In the genomic region with DNA sequence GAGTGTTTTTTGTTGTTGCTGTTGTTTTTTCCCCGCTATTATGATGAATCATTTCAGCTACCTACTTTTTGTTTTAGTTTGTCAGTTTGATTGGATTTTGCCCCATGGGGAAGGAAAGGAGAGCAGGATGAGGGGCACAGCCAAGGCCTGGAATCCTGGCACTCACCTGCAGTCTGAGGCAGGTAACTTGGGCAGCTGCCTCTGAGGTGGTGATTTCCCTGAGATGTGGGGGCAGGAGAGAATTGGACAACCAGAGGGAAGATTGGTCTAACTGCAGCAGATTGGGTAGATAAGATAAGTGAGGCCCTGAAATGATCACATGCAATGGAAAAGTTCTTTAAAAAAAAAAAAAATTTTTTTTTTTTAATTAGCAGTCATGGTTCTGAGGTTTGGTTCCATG, we compare ENCODE assay signal across 15 cellular contexts. TPM values are rescaled to one million over a fixed set of nuclear protein-coding genes. Genes with fewer than 3 reads are reported as not detected.
DNase-seq lines count a peak whose midpoint lies in the region; ATAC-seq and TF ChIP-seq lines count a peak whose summit lies in the region.
"Had no signal": no experiment of that assay in that cellular context is flagged by ENCODE, and none has a peak within 500 bp of the region (broad histone marks: within the 10 kb centered on the region; RNA-seq: fewer than 3 reads in every experiment).

No MANE protein-coding gene starts in this region.

- H3K9me3 ChIP-seq in Peyer's patch (no peaks in the 10 kb centered on the region), gastroesophageal sphincter (no peaks in the 10 kb centered on the region)
- H3K9me3 ChIP-seq: body of pancreas had no signal

- peak overlapping the region; percentile 70 for H3K27ac Mint-ChIP-seq in activated CD8-positive, alpha-beta memory T cell treated with anti-CD3 and anti-CD28 coated beads, Interleukin-2, amount 10 ng/mL, durations not matched to agents 7 days and 5 days
- peak overlapping the region; percentile 99 for H3K27ac Mint-ChIP-seq in activated naive CD8-positive, alpha-beta T cell treated with anti-CD3 and anti-CD28 coated beads, Interleukin-2, amount 10 ng/mL, durations not matched to agents 7 days and 5 days
- H3K27ac Mint-ChIP-seq in stimulated activated naive CD8-positive, alpha-beta T cell treated with anti-CD3 and anti-CD28 coated beads, Interleukin-15, amount 100 ng/mL, for 72 hours, result peak overlapping the region; percentile 18 to 45
- H3K27ac Mint-ChIP-seq: WTC11 had no signal

- no peak for TF ChIP-seq EP300 in gastroesophageal sphincter (IDR thresholded peaks at IDR 0.05)

- H3K4me3 ChIP-seq in Peyer's patch (no peak overlapping the region), gastroesophageal sphincter (no peak overlapping the region)
- H3K4me3 ChIP-seq: body of pancreas had no signal

- WGBS in gastroesophageal sphincter (ENCODE audit: low coverage in 1 of 2), 2 donors, result 100% methylated on average over 1 of the region's 1 CpG

- no peaks in the 10 kb centered on the region for H3K27me3 Mint-ChIP-seq in activated CD8-positive, alpha-beta memory T cell treated with anti-CD3 and anti-CD28 coated beads, Interleukin-2, amount 10 ng/mL, durations not matched to agents 7 days and 5 days
- no peaks in the 10 kb centered on the region for H3K27me3 Mint-ChIP-seq in activated naive CD8-positive, alpha-beta T cell treated with anti-CD3 and anti-CD28 coated beads, Interleukin-2, amount 10 ng/mL, durations not matched to agents 7 days and 5 days
- H3K27me3 Mint-ChIP-seq in stimulated activated naive CD8-positive, alpha-beta T cell treated with anti-CD3 and anti-CD28 coated beads, Interleukin-15, amount 100 ng/mL, for 72 hours, result no peaks in the 10 kb centered on the region

- H3K4me3 Mint-ChIP-seq in activated CD8-positive, alpha-beta memory T cell treated with anti-CD3 and anti-CD28 coated beads, Interleukin-2, amount 10 ng/mL, durations not matched to agents 7 days and 5 days, result no peak overlapping the region
- H3K4me3 Mint-ChIP-seq in activated naive CD8-positive, alpha-beta T cell treated with anti-CD3 and anti-CD28 coated beads, Interleukin-2, amount 10 ng/mL, durations not matched to agents 7 days and 5 days, result peak overlapping the region; percentile 23
- H3K4me3 Mint-ChIP-seq in stimulated activated naive CD8-positive, alpha-beta T cell treated with anti-CD3 and anti-CD28 coated beads, Interleukin-15, amount 100 ng/mL, for 72 hours, result peak overlapping the region; percentile 51 to 89
- H3K4me3 Mint-ChIP-seq: WTC11 had no signal

- peaks cover 43% of the 10 kb centered on the region for H3K4me1 Mint-ChIP-seq in activated CD8-positive, alpha-beta memory T cell treated with anti-CD3 and anti-CD28 coated beads, Interleukin-2, amount 10 ng/mL, durations not matched to agents 7 days and 5 days
- peaks cover 37% of the 10 kb centered on the region for H3K4me1 Mint-ChIP-seq in activated naive CD8-positive, alpha-beta T cell treated with anti-CD3 and anti-CD28 coated beads, Interleukin-2, amount 10 ng/mL, durations not matched to agents 7 days and 5 days
- H3K4me1 Mint-ChIP-seq in stimulated activated naive CD8-positive, alpha-beta T cell treated with anti-CD3 and anti-CD28 coated beads, Interleukin-15, amount 100 ng/mL, for 72 hours, result peaks cover 42% of the 10 kb centered on the region
- H3K4me1 Mint-ChIP-seq: WTC11 had no signal

- H3K4me1 ChIP-seq in Peyer's patch (peaks cover 0 to 15% (median 7%) of the 10 kb centered on the region in 4 donors), gastroesophageal sphincter (no peaks in the 10 kb centered on the region)
- H3K4me1 ChIP-seq: body of pancreas had no signal

- H3K36me3 Mint-ChIP-seq in activated CD8-positive, alpha-beta memory T cell treated with anti-CD3 and anti-CD28 coated beads, Interleukin-2, amount 10 ng/mL, durations not matched to agents 7 days and 5 days, result peaks cover 9% of the 10 kb centered on the region
- H3K36me3 Mint-ChIP-seq in activated naive CD8-positive, alpha-beta T cell treated with anti-CD3 and anti-CD28 coated beads, Interleukin-2, amount 10 ng/mL, durations not matched to agents 7 days and 5 days, result peaks cover 8% of the 10 kb centered on the region
- H3K36me3 Mint-ChIP-seq: WTC11 had no signal

- no peak for DNase-seq in activated CD8-positive, alpha-beta memory T cell treated with anti-CD3 and anti-CD28 coated beads, Interleukin-2, amount 10 ng/mL, durations not matched to agents 7 days and 5 days
- no peak for DNase-seq in activated CD8-positive, alpha-beta memory T cell treated with anti-CD3 and anti-CD28 coated beads, Interleukin-2, amount 50 U/mL, for 48 hours
- DNase-seq in Peyer's patch (no peak), NCI-H345 treated with DMSO at 0.1 percent for 48 hours (lab: John Stamatoyannopoulos, UW; ENCODE audit: unreplicated experiment) (no peak)
- no peak for DNase-seq in activated naive CD8-positive, alpha-beta T cell treated with anti-CD3 and anti-CD28 coated beads, Interleukin-2, amount 10 ng/mL, durations not matched to agents 7 days and 5 days
- no peak for DNase-seq in stimulated activated naive CD8-positive, alpha-beta T cell treated with anti-CD3 and anti-CD28 coated beads, Interleukin-15, amount 100 ng/mL, for 72 hours
- DNase-seq in NK-92 treated with Interleukin-12 subunit alpha and Interleukin-12 subunit beta, amount 100 ng/mL, for 24 hours (lab: John Stamatoyannopoulos, UW), result no peak
- DNase-seq: body of pancreas, COR-L47, cortex of kidney, KBM-7, NCI-H1105 treated with DMSO at 0.1 percent for 48 hours, NCI-H774 had no signal

- TF ChIP-seq POLR2A in Peyer's patch (IDR thresholded peaks at IDR 0.05) (no peak), gastroesophageal sphincter (IDR thresholded peaks at IDR 0.05) (no peak)

- CTCF ChIA-PET in activated CD8-positive, alpha-beta memory T cell treated with anti-CD3 and anti-CD28 coated beads, Interleukin-2, amount 10 ng/mL, durations not matched to agents 7 days and 5 days (lab: Charles Lee), result interaction anchor here (0.7 to 2.8 kb wide), 5 partner anchors 15 to 276 kb away, joined by 3 to 14 read pairs (median 6); partner anchors contain the start of genes ATP2B4, ZBED6 and ZC3H11A

- H3K27ac ChIP-seq in Peyer's patch (peak overlapping the region; percentile 16 to 91 (median 74)), gastroesophageal sphincter (no peak overlapping the region)
- H3K27ac ChIP-seq: body of pancreas had no signal

- no peaks in the 10 kb centered on the region for H3K9me3 Mint-ChIP-seq in activated CD8-positive, alpha-beta memory T cell treated with anti-CD3 and anti-CD28 coated beads, Interleukin-2, amount 10 ng/mL, durations not matched to agents 7 days and 5 days (ENCODE audit: low read depth)
- H3K9me3 Mint-ChIP-seq in activated naive CD8-positive, alpha-beta T cell treated with anti-CD3 and anti-CD28 coated beads, Interleukin-2, amount 10 ng/mL, durations not matched to agents 7 days and 5 days, result no peaks in the 10 kb centered on the region
- H3K9me3 Mint-ChIP-seq in stimulated activated naive CD8-positive, alpha-beta T cell treated with anti-CD3 and anti-CD28 coated beads, Interleukin-15, amount 100 ng/mL, for 72 hours, result no peaks in the 10 kb centered on the region
- H3K9me3 Mint-ChIP-seq: WTC11 had no signal

- TF ChIP-seq CTCF in Peyer's patch (IDR thresholded peaks at IDR 0.05) (no peak), gastroesophageal sphincter (IDR thresholded peaks at IDR 0.05) (no peak)

- POLR2A ChIA-PET in activated naive CD8-positive, alpha-beta T cell treated with anti-CD3 and anti-CD28 coated beads, Interleukin-2, amount 10 ng/mL, durations not matched to agents 7 days and 5 days (lab: Charles Lee), result interaction anchor here (1.6 to 2.3 kb wide), 2 partner anchors 10 to 28 kb away, joined by 4 to 8 read pairs; no protein-coding TSS in a partner anchor

- ATAC-seq in activated CD8-positive, alpha-beta memory T cell treated with anti-CD3 and anti-CD28 coated beads, Interleukin-2, amount 10 ng/mL, durations not matched to agents 7 days and 5 days, result no peak
- no peak for ATAC-seq in activated naive CD8-positive, alpha-beta T cell treated with anti-CD3 and anti-CD28 coated beads, Interleukin-2, amount 10 ng/mL, durations not matched to agents 7 days and 5 days (ENCODE audit: low read depth)
- ATAC-seq in stimulated activated naive CD8-positive, alpha-beta T cell treated with anti-CD3 and anti-CD28 coated beads, Interleukin-15, amount 100 ng/mL, for 72 hours, result no peak
- no peak for ATAC-seq in gastroesophageal sphincter
- ATAC-seq: body of pancreas, WTC11 had no signal

- H3K36me3 ChIP-seq in Peyer's patch (no peaks in the 10 kb centered on the region), gastroesophageal sphincter (no peaks in the 10 kb centered on the region)

- H3K27me3 ChIP-seq in Peyer's patch (no peaks in the 10 kb centered on the region), gastroesophageal sphincter (no peaks in the 10 kb centered on the region)
- H3K27me3 ChIP-seq: body of pancreas had no signal

RNA-seq across cellular contexts. Expression of gene LAX1, which starts 1.5 kb away (rescaled TPM):
- 10 to 100 TPM; 20.3 to 22.3 TPM for total RNA-seq in activated CD8-positive, alpha-beta memory T cell treated with anti-CD3 and anti-CD28 coated beads, Interleukin-2, amount 10 ng/mL, durations not matched to agents 7 days and 5 days
- total RNA-seq in Peyer's patch (1 to 10 TPM; 1.6 to 9.9 (median 2.7) TPM), gastroesophageal sphincter (1 to 10 TPM in 3 of 4 donors, under 1 TPM in 1; 0.66 to 3.1 (median 1.6) TPM)
- 10 to 100 TPM; 26.3 to 28.4 TPM for total RNA-seq in activated naive CD8-positive, alpha-beta T cell treated with anti-CD3 and anti-CD28 coated beads, Interleukin-2, amount 10 ng/mL, durations not matched to agents 7 days and 5 days
- total RNA-seq: WTC11 had no signal

RNA-seq across cellular contexts. Expression of gene ZBED6, which starts 31.9 kb away (rescaled TPM):
- total RNA-seq in activated CD8-positive, alpha-beta memory T cell treated with anti-CD3 and anti-CD28 coated beads, Interleukin-2, amount 10 ng/mL, durations not matched to agents 7 days and 5 days, result 10 to 100 TPM; 18.6 to 21.1 TPM
- 10 to 100 TPM; 30.1 to 45.2 (median 38.2) TPM for total RNA-seq in Peyer's patch
- 10 to 100 TPM; 20.7 to 21.8 TPM for total RNA-seq in activated naive CD8-positive, alpha-beta T cell treated with anti-CD3 and anti-CD28 coated beads, Interleukin-2, amount 10 ng/mL, durations not matched to agents 7 days and 5 days
- total RNA-seq in gastroesophageal sphincter, result 10 to 100 TPM; 11.6 to 19.9 (median 18.7) TPM

RNA-seq across cellular contexts. Expression of gene ZC3H11A, which starts 31.9 kb away (rescaled TPM):
- 10 to 100 TPM; 98.5 to 99.5 TPM for total RNA-seq in activated CD8-positive, alpha-beta memory T cell treated with anti-CD3 and anti-CD28 coated beads, Interleukin-2, amount 10 ng/mL, durations not matched to agents 7 days and 5 days
- total RNA-seq in Peyer's patch, result 100 to 1,000 TPM in 2 of 4 donors, 10 to 100 TPM in 2; 78.2 to 122 (median 101) TPM
- 100 to 1,000 TPM; 111 to 114 TPM for total RNA-seq in activated naive CD8-positive, alpha-beta T cell treated with anti-CD3 and anti-CD28 coated beads, Interleukin-2, amount 10 ng/mL, durations not matched to agents 7 days and 5 days
- 100 to 1,000 TPM in 1 of 4 donors, 10 to 100 TPM in 3; 84.5 to 116 (median 91.1) TPM for total RNA-seq in gastroesophageal sphincter

Comparison
In these comparisons a context has a peak if more than half of its experiments do, and no peak if none do; other contexts are left out.
1. H3K27ac Mint-ChIP-seq: peak in every context shown above with its lines; median percentile 99 in activated naive CD8-positive, alpha-beta T cell treated with anti-CD3 and anti-CD28 coated beads, Interleukin-2, amount 10 ng/mL, durations not matched to agents 7 days and 5 days; 70 in activated CD8-positive, alpha-beta memory T cell treated with anti-CD3 and anti-CD28 coated beads, Interleukin-2, amount 10 ng/mL, durations not matched to agents 7 days and 5 days; 32 in stimulated activated naive CD8-positive, alpha-beta T cell treated with anti-CD3 and anti-CD28 coated beads, Interleukin-15, amount 100 ng/mL, for 72 hours.
2. H3K27ac ChIP-seq: peak in Peyer's patch (4 of 4); none in gastroesophageal sphincter (0 of 4).